In genomic region chr1:58839871-58840835, GRCh38 we compare ENCODE assay signal across 18 cellular contexts. TPM values are rescaled to one million over a fixed set of nuclear protein-coding genes. Genes with fewer than 3 reads are reported as not detected.
A peak's percentile ranks its signal among the peaks of the same experiment; 100 is the strongest.
DNase-seq lines count a peak whose midpoint lies in the region; ATAC-seq and TF ChIP-seq lines count a peak whose summit lies in the region.
"Had no signal": no experiment of that assay in that cellular context is flagged by ENCODE, and none has a peak within 500 bp of the region (broad histone marks: within the 10 kb centered on the region; RNA-seq: fewer than 3 reads in every experiment).

No MANE protein-coding gene starts in this region.

- POLR2A ChIA-PET in HEK293 (lab: Yijun Ruan, JAX), result no interaction called here

- intact Hi-C loops in adrenal gland (cut with DNase I), result no loop called here

- H3K9me2 ChIP-seq in MM.1S (replicated peaks; ENCODE audit: insufficient read depth, low read length), result no peaks in the 10 kb centered on the region

- DNase-seq in AG08395 (ENCODE audit: low spot score), result peak; percentile 64
- peak in 6 of 7 donors; percentile 51 to 73 (median 62) for DNase-seq in adrenal gland
- DNase-seq in foreskin keratinocyte, result peak in 1 of 2 donors; percentile 41
- no peak for DNase-seq in MM.1S
- DNase-seq in NCI-H146 treated with DMSO at 0.1 percent for 48 hours (lab: John Stamatoyannopoulos, UW; ENCODE audit: unreplicated experiment), result no peak
- no peak for DNase-seq in NOMO-1 (lab: John Stamatoyannopoulos, UW; ENCODE audit: unreplicated experiment in 2 of 2)
- no peak for DNase-seq in upper lobe of left lung
- DNase-seq: activated CD8-positive, alpha-beta T cell treated with anti-CD3 and anti-CD28 coated beads for 36 hours; activated T-cell treated with anti-CD3 and anti-CD28 coated beads, Interleukin-2, amount 50 U/mL, for 4 hours; CD4-positive, CD25-positive, alpha-beta regulatory T cell; NCI-H1436; nephron progenitor cell; stimulated activated naive CD4-positive, alpha-beta T cell; T-helper 1 cell; transverse colon had no signal

- no peak overlapping the region for H3K4me2 ChIP-seq in MM.1S (ENCODE audit: low read depth, low read length)
- H3K4me2 ChIP-seq: KMS-11 had no signal

- H4K20me1 ChIP-seq in MM.1S (ENCODE audit: insufficient read depth, low read length), result no peaks in the 10 kb centered on the region

- H3K9me3 ChIP-seq in HEK293 (ENCODE audit: control insufficient read depth, insufficient read depth, low read depth, low read length), result no peaks in the 10 kb centered on the region
- H3K9me3 ChIP-seq in adrenal gland (replicated peaks in 1 of 3), result no peaks in the 10 kb centered on the region
- H3K9me3 ChIP-seq in MM.1S (replicated peaks; ENCODE audit: insufficient read depth, low read length), result no peaks in the 10 kb centered on the region
- no peaks in the 10 kb centered on the region for H3K9me3 ChIP-seq in upper lobe of left lung
- H3K9me3 ChIP-seq: transverse colon had no signal

- no peaks in the 10 kb centered on the region for H3F3A ChIP-seq in MM.1S (ENCODE audit: insufficient read depth, low read length)

- H3K27me3 ChIP-seq in adrenal gland (no peaks in the 10 kb centered on the region), foreskin keratinocyte (no peaks in the 10 kb centered on the region), MM.1S (replicated peaks; ENCODE audit: insufficient read depth, low read length) (no peaks in the 10 kb centered on the region), upper lobe of left lung (no peaks in the 10 kb centered on the region)
- H3K27me3 ChIP-seq: transverse colon had no signal

- ATAC-seq in foreskin keratinocyte (peak; percentile 42), upper lobe of left lung (ENCODE audit: low FRiP score in 2 of 2) (no peak)
- ATAC-seq: activated CD8-positive, alpha-beta T cell treated with anti-CD3 and anti-CD28 coated beads for 36 hours; activated naive CD4-positive, alpha-beta T cell treated with anti-CD3 and anti-CD28 coated beads, Interleukin-2, amount 50 U/mL, for 72 hours; activated T-cell treated with anti-CD3 and anti-CD28 coated beads, Interleukin-2, amount 50 U/mL, for 4 hours had no signal

- CTCF ChIA-PET in HEK293 (lab: Yijun Ruan, JAX), result interaction anchor here (0.6 to 1.0 kb wide), 4 partner anchors 18 to 78 kb away, joined by 3 read pairs; no protein-coding TSS in a partner anchor

- no peaks in the 10 kb centered on the region for H3K4me1 ChIP-seq in HEK293 (ENCODE audit: control insufficient read depth, insufficient read depth, low read length)
- peaks cover 11% of the 10 kb centered on the region in 2 donors for H3K4me1 ChIP-seq in adrenal gland (replicated peaks in 1 of 2)
- H3K4me1 ChIP-seq in foreskin keratinocyte, result no peaks in the 10 kb centered on the region
- H3K4me1 ChIP-seq in MM.1S (ENCODE audit: low read length), result no peaks in the 10 kb centered on the region
- peaks cover 0 to 14% (median 5%) of the 10 kb centered on the region in 4 donors for H3K4me1 ChIP-seq in upper lobe of left lung
- H3K4me1 ChIP-seq: transverse colon had no signal

- no peak for TF ChIP-seq CTCF in HEK293 (tag by site-specific recombination; IDR thresholded peaks at IDR 0.05)
- TF ChIP-seq CTCF in adrenal gland (IDR thresholded peaks at IDR 0.05), result peak in 2 of 6 experiments; percentile 20 to 26
- no peak for TF ChIP-seq CTCF in foreskin keratinocyte (conservative IDR thresholded peaks at IDR 0.05)
- TF ChIP-seq CTCF in MM.1S (IDR thresholded peaks at IDR 0.05; ENCODE audit: low read length), result no peak
- TF ChIP-seq CTCF in upper lobe of left lung (IDR thresholded peaks at IDR 0.05), result no peak

- no peak for TF ChIP-seq POLR2A in adrenal gland (IDR thresholded peaks at IDR 0.05)
- TF ChIP-seq POLR2A in upper lobe of left lung (IDR thresholded peaks at IDR 0.05), result no peak

- no peaks in the 10 kb centered on the region for H3K79me2 ChIP-seq in MM.1S (ENCODE audit: low read length)

- no peak overlapping the region for H2AFZ ChIP-seq in MM.1S (ENCODE audit: low read length)

- no peak overlapping the region for H3K9ac ChIP-seq in MM.1S (ENCODE audit: low read length)
- H3K9ac ChIP-seq: KMS-11 had no signal

- 67 to 77% (median 73%) methylated on average over 4 to 5 of the region's 5 CpGs for WGBS in adrenal gland, 4 donors
- WGBS in upper lobe of left lung, 2 donors, result 89 to 97% methylated on average over 4 to 5 of the region's 5 CpGs

- TF ChIP-seq EP300 in upper lobe of left lung (IDR thresholded peaks at IDR 0.05), result no peak

- H3K36me3 ChIP-seq in HEK293 (ENCODE audit: control insufficient read depth in 2 of 2, insufficient read depth in 1 of 2, low read length in 2 of 2) (no peaks in the 10 kb centered on the region), adrenal gland (replicated peaks in 1 of 2) (no peaks in the 10 kb centered on the region), MM.1S (replicated peaks; ENCODE audit: insufficient read depth, low read length) (no peaks in the 10 kb centered on the region), upper lobe of left lung (no peaks in the 10 kb centered on the region)
- H3K36me3 ChIP-seq: transverse colon had no signal

- H3K4me3 ChIP-seq in HEK293 (ENCODE audit: low read depth, low read length) (no peak overlapping the region), adrenal gland (no peak overlapping the region), MM.1S (ENCODE audit: low read length) (no peak overlapping the region), upper lobe of left lung (no peak overlapping the region)
- H3K4me3 ChIP-seq: transverse colon had no signal

- H3K27ac ChIP-seq in HEK293 (ENCODE audit: extremely low read depth, low read depth, low read length) (no peak overlapping the region), adrenal gland (peak overlapping the region in 2 of 5 donors; percentile 18 to 40), foreskin keratinocyte (no peak overlapping the region), MM.1S (ENCODE audit: low read length) (no peak overlapping the region), upper lobe of left lung (no peak overlapping the region)
- H3K27ac ChIP-seq: KMS-11, transverse colon had no signal

TF ChIP-seq in HEK293, 187 proteins besides CTCF, POLR2A, EP300 and RAD21 (continues in another document):
- TF ChIP-seq ZNF768 (tag by site-specific recombination; IDR thresholded peaks at IDR 0.05) (0 out of 2 replicates have a peak, but pooled peaks have one; percentile 31), YY1 (tag by site-specific recombination; IDR thresholded peaks at IDR 0.05) (no peak), PRDM4 (tag by site-specific recombination; IDR thresholded peaks at IDR 0.05) (no peak), EGR2 (tag by site-specific recombination; IDR thresholded peaks at IDR 0.05; ENCODE audit: low read depth) (no peak), SCRT2 (tag by site-specific recombination; IDR thresholded peaks at IDR 0.05) (peak; percentile 85), ZNF274 (IDR thresholded peaks at IDR 0.05; ENCODE audit: low read length) (no peak), ZNF274 (tag by site-specific recombination; IDR thresholded peaks at IDR 0.05; ENCODE audit: borderline replicate concordance) (no peak), ELK4 (IDR thresholded peaks at IDR 0.05; ENCODE audit: borderline replicate concordance, low read depth, low read length) (no peak), SCRT1 (tag by site-specific recombination; IDR thresholded peaks at IDR 0.05; ENCODE audit: borderline replicate concordance) (peak; percentile 62), ZNF621 (tag by site-specific recombination; IDR thresholded peaks at IDR 0.05) (no peak), ZNF184 (tag by site-specific recombination; IDR thresholded peaks at IDR 0.05) (no peak), ZNF488 (tag by site-specific recombination; IDR thresholded peaks at IDR 0.05) (no peak)

RNA-seq across cellular contexts. Expression of gene JUN, which starts 56.3 kb away (rescaled TPM):
- total RNA-seq in adrenal gland (100 to 1,000 TPM in 1 of 8 donors, 10 to 100 TPM in 7; 37.8 to 250 (median 74.2) TPM), foreskin keratinocyte (54.8 and 56.1 TPM in 2 replicates), upper lobe of left lung (100 to 1,000 TPM; 142 to 400 (median 236) TPM)
- polyA plus RNA-seq in adrenal gland (10 to 100 TPM; 35.9 to 54.9 (median 43.1) TPM), foreskin keratinocyte (39.9 and 43.7 TPM in 2 replicates)

Comparison
In these comparisons a context has a peak if more than half of its experiments do, and no peak if none do; other contexts are left out.
1. DNase-seq: peak in AG08395 (single experiment) and adrenal gland (6 of 7); none in MM.1S (single experiment), NCI-H146 treated with DMSO at 0.1 percent for 48 hours (single experiment), NOMO-1 (0 of 2) and upper lobe of left lung (0 of 2).